9 cellular contexts compared by ENCODE assay signal in the genomic region with DNA sequence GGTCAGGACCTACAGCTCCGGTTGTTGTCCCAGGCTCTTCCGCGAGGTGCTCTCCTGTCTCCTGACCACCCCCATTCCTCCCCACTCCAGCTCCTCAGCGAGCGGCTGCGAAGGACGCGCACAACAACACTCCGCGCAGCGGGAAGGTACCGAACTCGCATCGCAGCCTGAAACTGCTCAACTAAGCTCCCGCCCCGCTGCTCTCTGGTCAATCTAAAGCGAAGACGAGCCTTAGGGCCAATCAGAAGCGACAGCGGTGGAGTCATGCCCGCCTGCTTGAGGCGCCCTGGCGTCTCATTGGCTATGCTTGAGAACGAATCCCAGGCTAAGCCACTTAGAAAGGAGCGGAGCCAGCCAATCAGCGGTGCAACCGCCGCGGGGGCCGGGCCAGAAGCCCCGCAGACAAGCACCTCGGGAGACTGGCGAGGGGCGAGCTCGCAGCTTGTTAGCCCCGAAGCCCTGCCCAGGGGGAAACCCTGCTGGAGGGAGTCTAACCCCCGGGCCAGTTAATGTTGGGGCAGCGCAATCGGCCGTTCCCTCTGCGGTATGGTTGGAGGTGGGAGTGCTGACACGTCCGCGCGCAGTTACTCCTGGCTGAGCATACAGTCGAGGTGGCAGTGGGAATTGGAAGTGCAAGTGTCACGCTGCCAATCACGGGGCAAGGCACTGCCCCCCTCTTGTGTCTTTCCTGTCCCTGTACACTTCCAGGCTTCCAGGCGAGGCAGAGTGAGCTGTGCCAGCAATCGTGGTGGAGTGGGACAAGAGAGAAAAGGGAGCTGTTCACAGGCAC. TPM values are rescaled to one million over a fixed set of nuclear protein-coding genes. Genes with fewer than 3 reads are reported as not detected.
A peak's percentile ranks its signal among the peaks of the same experiment; 100 is the strongest.
DNase-seq lines count a peak whose midpoint lies in the region; ATAC-seq, FAIRE-seq and TF ChIP-seq lines count a peak whose summit lies in the region.
"Had no signal": no experiment of that assay in that cellular context is flagged by ENCODE, and none has a peak within 500 bp of the region (broad histone marks: within the 10 kb centered on the region; RNA-seq: fewer than 3 reads in every experiment).

No MANE protein-coding gene starts in this region.

- H3K27me3 ChIP-seq in BE2C (no peaks in the 10 kb centered on the region; the same call in 1 of the 2 replicates), HepG2 (ENCODE audit: control insufficient read depth in 1 of 2, insufficient read depth in 2 of 2, low read length in 2 of 2) (no peaks in the 10 kb centered on the region)

- peak; percentile 90 for ATAC-seq in HG03442 (IDR thresholded peaks at IDR 0.05; ENCODE audit: unreplicated experiment)
- ATAC-seq in HepG2 = peak; percentile 99

- peak overlapping the region; percentile 89 for H2AFZ ChIP-seq in HepG2 (ENCODE audit: low read length)

- H4K20me1 ChIP-seq in HepG2 (ENCODE audit: insufficient read depth, low read length) = no peaks in the 10 kb centered on the region

- H3K79me2 ChIP-seq in HepG2 (ENCODE audit: insufficient read depth, low read length) = no peaks in the 10 kb centered on the region

- no peak for TF ChIP-seq RAD21 in HepG2 (CRISPR knock-in tag; IDR thresholded peaks at IDR 0.05)

- H3K27ac Mint-ChIP-seq in activated CD4-positive, alpha-beta T cell treated with anti-CD3 and anti-CD28 coated beads, Interleukin-2, amount 10 ng/mL, durations not matched to agents 24 days and 14 days = peak overlapping the region; percentile 92

- CTCF ChIA-PET in HepG2 (lab: Yijun Ruan, JAX; ENCODE audit: low intra/inter-chr PET ratio, low total read pairs) = interaction anchor here (1.0 to 1.7 kb wide), 2 partner anchors 9 to 14 kb away, joined by 4 to 7 read pairs; no protein-coding TSS in a partner anchor

- H3K9me3 Mint-ChIP-seq in activated CD4-positive, alpha-beta T cell treated with anti-CD3 and anti-CD28 coated beads, Interleukin-2, amount 10 ng/mL, durations not matched to agents 24 days and 14 days = no peaks in the 10 kb centered on the region

- H3K4me1 ChIP-seq in BE2C (no peaks in the 10 kb centered on the region), HepG2 (ENCODE audit: insufficient read depth, low read length) (peaks cover 29% of the 10 kb centered on the region)

- H3K9me3 ChIP-seq in BE2C = no peaks in the 10 kb centered on the region
- H3K9me3 ChIP-seq in HepG2 (ENCODE audit: low read length) = no peaks in the 10 kb centered on the region

- no peaks in the 10 kb centered on the region for H3K27me3 Mint-ChIP-seq in activated CD4-positive, alpha-beta T cell treated with anti-CD3 and anti-CD28 coated beads, Interleukin-2, amount 10 ng/mL, durations not matched to agents 24 days and 14 days

- peak overlapping the region; percentile 56 for H3K27ac ChIP-seq in HepG2 (ENCODE audit: extremely low read length, insufficient read depth, low read length)

- POLR2A ChIA-PET in HepG2 (lab: Yijun Ruan, JAX) = interaction anchor here (0.5 to 2.4 kb wide), 20 partner anchors 10 to 434 kb away, joined by 3 to 23 read pairs (median 4); partner anchors contain the start of genes COX6B1, LIN37 and PRODH2

- peaks cover 2% of the 10 kb centered on the region for H3K36me3 Mint-ChIP-seq in activated CD4-positive, alpha-beta T cell treated with anti-CD3 and anti-CD28 coated beads, Interleukin-2, amount 10 ng/mL, durations not matched to agents 24 days and 14 days (ENCODE audit: low read depth)

- WGBS in HepG2 (ENCODE audit: low lambda C conversion rate) = under 1% methylated on average over 19 of the region's 50 CpGs

- BruUV-seq in HepG2 (replicated peaks; lab: Mats Ljungman, UMichigan) = no TSS peak

- H3K4me2 ChIP-seq in HepG2 (ENCODE audit: low read depth, low read length) = peak overlapping the region; percentile 92

- TF ChIP-seq EP300 in HepG2 (IDR thresholded peaks at IDR 0.05; ENCODE audit: low read depth in 2 of 2, low read length in 2 of 2) (no peak), HepG2 (CRISPR knock-in tag; IDR thresholded peaks at IDR 0.05; ENCODE audit: borderline replicate concordance) (no peak)

- TF ChIP-seq POLR2A in HepG2 (IDR thresholded peaks at IDR 0.05; ENCODE audit: insufficient read depth in 1 of 2, low read depth in 2 of 2, low read length in 2 of 2) = peak in 1 of 2 experiments; percentile 79; a peak in 2 of 4 replicates

- peak; percentile 99 for FAIRE-seq in GM19239 (lab: Jason Lieb, UNC)
- peak; percentile 86 for FAIRE-seq in HepG2 (lab: Jason Lieb, UNC)
- FAIRE-seq: colon had no signal

- TF ChIP-seq CTCF in BE2C (IDR thresholded peaks at IDR 0.05; ENCODE audit: low read depth, low read length) = no peak
- peak; percentile 22; the same call in 1 of the 2 replicates for TF ChIP-seq CTCF in HepG2 (CRISPR knock-in tag; IDR thresholded peaks at IDR 0.05)

- DNase-seq in BE2C (peak; percentile 97), GM19239 (ENCODE audit: insufficient read length, low spot score) (peak; percentile 88), NCI-H524 (lab: John Stamatoyannopoulos, UW) (peak; percentile 99 to 100), dermis blood vessel endothelial cell (peak; percentile 99), HepG2 (ENCODE audit: low spot score) (peak; percentile 96)
- DNase-seq in activated CD4-positive, alpha-beta T cell treated with anti-CD3 and anti-CD28 coated beads, Interleukin-2, amount 10 ng/mL, durations not matched to agents 24 days and 14 days = peak; percentile 98
- peak; percentile 85 to 88 for DNase-seq in stimulated activated CD4-positive, alpha-beta T cell treated with anti-CD3 and anti-CD28 coated beads, Interleukin-2, amount 100 ng/mL, for 48 hours

- H3K4me1 Mint-ChIP-seq in activated CD4-positive, alpha-beta T cell treated with anti-CD3 and anti-CD28 coated beads, Interleukin-2, amount 10 ng/mL, durations not matched to agents 24 days and 14 days = peaks cover 7% of the 10 kb centered on the region

- peak overlapping the region; percentile 62 for H3K9ac ChIP-seq in HepG2 (ENCODE audit: insufficient read depth, low read depth, low read length)

- H3K4me3 Mint-ChIP-seq in activated CD4-positive, alpha-beta T cell treated with anti-CD3 and anti-CD28 coated beads, Interleukin-2, amount 10 ng/mL, durations not matched to agents 24 days and 14 days = peak overlapping the region; percentile 89

- in situ Hi-C loops in HepG2 (cut with HindIII; ENCODE audit: extremely low pct_ligation_motif_present, low pct_unique_long_range_greater_than_20kb) = no loop called here

- H3K4me3 ChIP-seq in BE2C (ENCODE audit: low read depth, low read length) (peak overlapping the region; percentile 72), HepG2 (replicated peaks in 1 of 3; ENCODE audit: insufficient read depth in 1 of 3, low read depth in 2 of 3, low read length in 3 of 3) (peak overlapping the region; percentile 50 to 77 (median 70))

- H3K36me3 ChIP-seq in BE2C = no peaks in the 10 kb centered on the region
- no peaks in the 10 kb centered on the region for H3K36me3 ChIP-seq in HepG2 (replicated peaks in 1 of 2; ENCODE audit: control insufficient read depth in 1 of 2, insufficient read depth in 2 of 2, low read length in 2 of 2)

- intact Hi-C loops in activated CD4-positive, alpha-beta T cell treated with anti-CD3 and anti-CD28 coated beads, Interleukin-2, amount 10 ng/mL, durations not matched to agents 24 days and 14 days (cut with micrococcal nuclease) = loop anchor here (1.0 kb wide), 2 partner anchors 9 to 15 kb away; no protein-coding TSS in a partner anchor
- intact Hi-C loops in HepG2 (cut with micrococcal nuclease; ENCODE audit: unreplicated experiment) = no loop called here

RNA-seq across cellular contexts. Expression of gene ZBTB32, which starts 1.9 kb away (rescaled TPM):
- not detected for polyA plus RNA-seq in BE2C (2012; ENCODE audit: insufficient read depth, insufficient read length, low read depth)
- 140 and 142 TPM in 2 replicates for total RNA-seq in activated CD4-positive, alpha-beta T cell treated with anti-CD3 and anti-CD28 coated beads, Interleukin-2, amount 10 ng/mL, durations not matched to agents 24 days and 14 days
- total RNA-seq in dermis blood vessel endothelial cell (not detected in 2 replicates), HepG2 (2016; rRNA removed; fragmentation: Illumina TruSeq; extraction: Trizol) (not detected in 2 replicates)
- total RNA-seq in HepG2 (2016; cell fraction: cytosol; rRNA removed; fragmentation: Illumina TruSeq; extraction: Trizol; ENCODE audit: low read depth) = not detected in 2 replicates
- not detected in 2 replicates for total RNA-seq in HepG2 (2016; cell fraction: insoluble cytoplasmic fraction; rRNA removed; fragmentation: Illumina TruSeq; extraction: Trizol)
- not detected in 2 replicates for total RNA-seq in HepG2 (2016; cell fraction: membrane; rRNA removed; fragmentation: Illumina TruSeq; extraction: Trizol)
- not detected in 2 replicates for total RNA-seq in HepG2 (2016; cell fraction: nucleus; rRNA removed; fragmentation: Illumina TruSeq; extraction: Trizol)
- not detected in 2 replicates for polyA plus RNA-seq in HepG2 (2011; rRNA removed)
- not detected in 2 replicates for polyA plus RNA-seq in HepG2 (2011; cell fraction: cytosol; rRNA removed)
- not detected in 2 replicates for polyA plus RNA-seq in HepG2 (2011; cell fraction: nucleus; rRNA removed)
- 0.50 TPM in 1 of 2 replicates, not detected in the other for polyA plus RNA-seq in HepG2 (2012)
- polyA plus RNA-seq in HepG2 (2016; cell fraction: cytosol; fragmentation: Illumina TruSeq; extraction: Trizol; ENCODE audit: low read depth) = not detected in 2 replicates
- polyA plus RNA-seq in HepG2 (2016; cell fraction: insoluble cytoplasmic fraction; fragmentation: Illumina TruSeq; extraction: Trizol; ENCODE audit: low read depth) = not detected in 2 replicates
- polyA plus RNA-seq in HepG2 (2016; cell fraction: membrane; fragmentation: Illumina TruSeq; extraction: Trizol; ENCODE audit: low read depth) = not detected in 2 replicates
- not detected in 2 replicates for polyA plus RNA-seq in HepG2 (2016; cell fraction: nucleus; fragmentation: Illumina TruSeq; extraction: Trizol; ENCODE audit: insufficient read depth, low read depth)
- polyA minus RNA-seq in HepG2 (2011; rRNA and poly(A)+ RNA removed; ENCODE audit: low replicate concordance) = not detected in 2 replicates
- polyA minus RNA-seq in HepG2 (2011; cell fraction: cytosol; rRNA and poly(A)+ RNA removed) = not detected in 2 replicates
- not detected in 2 replicates for polyA minus RNA-seq in HepG2 (2011; cell fraction: nucleus; rRNA and poly(A)+ RNA removed)

RNA-seq across cellular contexts. Expression of gene KMT2B, which starts 15.4 kb away (rescaled TPM):
- polyA plus RNA-seq in BE2C (2012; ENCODE audit: insufficient read depth, insufficient read length, low read depth) = 162 TPM
- total RNA-seq in activated CD4-positive, alpha-beta T cell treated with anti-CD3 and anti-CD28 coated beads, Interleukin-2, amount 10 ng/mL, durations not matched to agents 24 days and 14 days = 60.0 and 64.5 TPM in 2 replicates
- total RNA-seq in dermis blood vessel endothelial cell (7.3 and 15.4 TPM in 2 replicates), HepG2 (2016; rRNA removed; fragmentation: Illumina TruSeq; extraction: Trizol) (6.2 TPM in 2 replicates)
- total RNA-seq in HepG2 (2016; cell fraction: cytosol; rRNA removed; fragmentation: Illumina TruSeq; extraction: Trizol; ENCODE audit: low read depth) = 2.6 TPM in 2 replicates
- 4.4 and 5.3 TPM in 2 replicates for total RNA-seq in HepG2 (2016; cell fraction: insoluble cytoplasmic fraction; rRNA removed; fragmentation: Illumina TruSeq; extraction: Trizol)
- total RNA-seq in HepG2 (2016; cell fraction: membrane; rRNA removed; fragmentation: Illumina TruSeq; extraction: Trizol) = 3.8 and 4.1 TPM in 2 replicates
- total RNA-seq in HepG2 (2016; cell fraction: nucleus; rRNA removed; fragmentation: Illumina TruSeq; extraction: Trizol) = 14.7 and 15.4 TPM in 2 replicates
- polyA plus RNA-seq in HepG2 (2011; rRNA removed) = 16.9 and 19.2 TPM in 2 replicates
- polyA plus RNA-seq in HepG2 (2011; cell fraction: cytosol; rRNA removed) = 9.3 and 10.9 TPM in 2 replicates
- polyA plus RNA-seq in HepG2 (2011; cell fraction: nucleus; rRNA removed) = 113 and 130 TPM in 2 replicates
- 20.4 and 30.9 TPM in 2 replicates for polyA plus RNA-seq in HepG2 (2012)
- polyA plus RNA-seq in HepG2 (2016; cell fraction: cytosol; fragmentation: Illumina TruSeq; extraction: Trizol; ENCODE audit: low read depth) = 2.5 and 3.0 TPM in 2 replicates
- polyA plus RNA-seq in HepG2 (2016; cell fraction: insoluble cytoplasmic fraction; fragmentation: Illumina TruSeq; extraction: Trizol; ENCODE audit: low read depth) = 10.8 and 11.6 TPM in 2 replicates
- 5.5 and 6.5 TPM in 2 replicates for polyA plus RNA-seq in HepG2 (2016; cell fraction: membrane; fragmentation: Illumina TruSeq; extraction: Trizol; ENCODE audit: low read depth)
- 69.3 and 89.2 TPM in 2 replicates for polyA plus RNA-seq in HepG2 (2016; cell fraction: nucleus; fragmentation: Illumina TruSeq; extraction: Trizol; ENCODE audit: insufficient read depth, low read depth)
- polyA minus RNA-seq in HepG2 (2011; rRNA and poly(A)+ RNA removed; ENCODE audit: low replicate concordance) = 11.1 and 11.4 TPM in 2 replicates
- 4.3 and 4.4 TPM in 2 replicates for polyA minus RNA-seq in HepG2 (2011; cell fraction: cytosol; rRNA and poly(A)+ RNA removed)
- polyA minus RNA-seq in HepG2 (2011; cell fraction: nucleus; rRNA and poly(A)+ RNA removed) = 13.3 and 13.6 TPM in 2 replicates

RNA-seq across cellular contexts. Expression of gene UPK1A, which starts 36.1 kb away (rescaled TPM):
- not detected for polyA plus RNA-seq in BE2C (2012; ENCODE audit: insufficient read depth, insufficient read length, low read depth)
- total RNA-seq in activated CD4-positive, alpha-beta T cell treated with anti-CD3 and anti-CD28 coated beads, Interleukin-2, amount 10 ng/mL, durations not matched to agents 24 days and 14 days = 0.77 and 0.92 TPM in 2 replicates
- total RNA-seq in dermis blood vessel endothelial cell = 0.09 TPM in 1 of 2 replicates, not detected in the other
- not detected in 2 replicates for total RNA-seq in HepG2 (2016; rRNA removed; fragmentation: Illumina TruSeq; extraction: Trizol)
- not detected in 2 replicates for total RNA-seq in HepG2 (2016; cell fraction: cytosol; rRNA removed; fragmentation: Illumina TruSeq; extraction: Trizol; ENCODE audit: low read depth)
- not detected in 2 replicates for total RNA-seq in HepG2 (2016; cell fraction: insoluble cytoplasmic fraction; rRNA removed; fragmentation: Illumina TruSeq; extraction: Trizol)
- not detected in 2 replicates for total RNA-seq in HepG2 (2016; cell fraction: membrane; rRNA removed; fragmentation: Illumina TruSeq; extraction: Trizol)
- not detected in 2 replicates for total RNA-seq in HepG2 (2016; cell fraction: nucleus; rRNA removed; fragmentation: Illumina TruSeq; extraction: Trizol)
- polyA plus RNA-seq in HepG2 (2011; rRNA removed) = 2.5 and 2.9 TPM in 2 replicates
- polyA plus RNA-seq in HepG2 (2011; cell fraction: cytosol; rRNA removed) = 2.3 and 3.1 TPM in 2 replicates
- polyA plus RNA-seq in HepG2 (2011; cell fraction: nucleus; rRNA removed) = 1.7 and 1.8 TPM in 2 replicates
- 0.93 and 1.7 TPM in 2 replicates for polyA plus RNA-seq in HepG2 (2012)
- polyA plus RNA-seq in HepG2 (2016; cell fraction: cytosol; fragmentation: Illumina TruSeq; extraction: Trizol; ENCODE audit: low read depth) = 0.17 TPM in 1 of 2 replicates, not detected in the other
- 0.20 TPM in 1 of 2 replicates, not detected in the other for polyA plus RNA-seq in HepG2 (2016; cell fraction: insoluble cytoplasmic fraction; fragmentation: Illumina TruSeq; extraction: Trizol; ENCODE audit: low read depth)
- 0.14 TPM in 1 of 2 replicates, not detected in the other for polyA plus RNA-seq in HepG2 (2016; cell fraction: membrane; fragmentation: Illumina TruSeq; extraction: Trizol; ENCODE audit: low read depth)
- not detected in 2 replicates for polyA plus RNA-seq in HepG2 (2016; cell fraction: nucleus; fragmentation: Illumina TruSeq; extraction: Trizol; ENCODE audit: insufficient read depth, low read depth)
- 0.30 and 1.3 TPM in 2 replicates for polyA minus RNA-seq in HepG2 (2011; rRNA and poly(A)+ RNA removed; ENCODE audit: low replicate concordance)
- polyA minus RNA-seq in HepG2 (2011; cell fraction: cytosol; rRNA and poly(A)+ RNA removed) = 0.88 and 0.89 TPM in 2 replicates
- polyA minus RNA-seq in HepG2 (2011; cell fraction: nucleus; rRNA and poly(A)+ RNA removed) = 0.39 TPM in 1 of 2 replicates, not detected in the other

RNA-seq across cellular contexts. Expression of gene IGFLR1, which starts 39.8 kb away (rescaled TPM):
- 2.7 TPM for polyA plus RNA-seq in BE2C (2012; ENCODE audit: insufficient read depth, insufficient read length, low read depth)
- total RNA-seq in activated CD4-positive, alpha-beta T cell treated with anti-CD3 and anti-CD28 coated beads, Interleukin-2, amount 10 ng/mL, durations not matched to agents 24 days and 14 days = 62.4 and 75.2 TPM in 2 replicates
- total RNA-seq in dermis blood vessel endothelial cell (1.9 and 2.2 TPM in 2 replicates), HepG2 (2016; rRNA removed; fragmentation: Illumina TruSeq; extraction: Trizol) (3.4 and 5.4 TPM in 2 replicates)
- total RNA-seq in HepG2 (2016; cell fraction: cytosol; rRNA removed; fragmentation: Illumina TruSeq; extraction: Trizol; ENCODE audit: low read depth) = 9.3 and 12.1 TPM in 2 replicates
- total RNA-seq in HepG2 (2016; cell fraction: insoluble cytoplasmic fraction; rRNA removed; fragmentation: Illumina TruSeq; extraction: Trizol) = 3.8 and 6.5 TPM in 2 replicates
- total RNA-seq in HepG2 (2016; cell fraction: membrane; rRNA removed; fragmentation: Illumina TruSeq; extraction: Trizol) = 11.9 and 15.5 TPM in 2 replicates
- total RNA-seq in HepG2 (2016; cell fraction: nucleus; rRNA removed; fragmentation: Illumina TruSeq; extraction: Trizol) = 2.7 and 3.9 TPM in 2 replicates
- polyA plus RNA-seq in HepG2 (2011; rRNA removed) = 7.4 and 8.9 TPM in 2 replicates
- polyA plus RNA-seq in HepG2 (2011; cell fraction: cytosol; rRNA removed) = 6.5 and 8.4 TPM in 2 replicates
- polyA plus RNA-seq in HepG2 (2011; cell fraction: nucleus; rRNA removed) = 22.4 and 23.0 TPM in 2 replicates
- polyA plus RNA-seq in HepG2 (2012) = 2.8 and 4.2 TPM in 2 replicates
- 22.3 and 24.5 TPM in 2 replicates for polyA plus RNA-seq in HepG2 (2016; cell fraction: cytosol; fragmentation: Illumina TruSeq; extraction: Trizol; ENCODE audit: low read depth)
- 6.5 and 10.6 TPM in 2 replicates for polyA plus RNA-seq in HepG2 (2016; cell fraction: insoluble cytoplasmic fraction; fragmentation: Illumina TruSeq; extraction: Trizol; ENCODE audit: low read depth)
- 24.0 and 25.4 TPM in 2 replicates for polyA plus RNA-seq in HepG2 (2016; cell fraction: membrane; fragmentation: Illumina TruSeq; extraction: Trizol; ENCODE audit: low read depth)
- polyA plus RNA-seq in HepG2 (2016; cell fraction: nucleus; fragmentation: Illumina TruSeq; extraction: Trizol; ENCODE audit: insufficient read depth, low read depth) = 11.7 and 17.1 TPM in 2 replicates
- polyA minus RNA-seq in HepG2 (2011; rRNA and poly(A)+ RNA removed; ENCODE audit: low replicate concordance) = 4.9 and 7.7 TPM in 2 replicates
- 1.3 and 3.7 TPM in 2 replicates for polyA minus RNA-seq in HepG2 (2011; cell fraction: cytosol; rRNA and poly(A)+ RNA removed)
- 2.8 and 3.2 TPM in 2 replicates for polyA minus RNA-seq in HepG2 (2011; cell fraction: nucleus; rRNA and poly(A)+ RNA removed)

RNA-seq across cellular contexts. Expression of gene U2AF1L4, which starts 42.8 kb away (rescaled TPM):
- 72.6 TPM for polyA plus RNA-seq in BE2C (2012; ENCODE audit: insufficient read depth, insufficient read length, low read depth)
- 26.9 and 28.2 TPM in 2 replicates for total RNA-seq in activated CD4-positive, alpha-beta T cell treated with anti-CD3 and anti-CD28 coated beads, Interleukin-2, amount 10 ng/mL, durations not matched to agents 24 days and 14 days
- total RNA-seq in dermis blood vessel endothelial cell (2.9 and 7.8 TPM in 2 replicates), HepG2 (2016; rRNA removed; fragmentation: Illumina TruSeq; extraction: Trizol) (4.7 and 7.9 TPM in 2 replicates)
- total RNA-seq in HepG2 (2016; cell fraction: cytosol; rRNA removed; fragmentation: Illumina TruSeq; extraction: Trizol; ENCODE audit: low read depth) = 2.5 and 3.0 TPM in 2 replicates
- total RNA-seq in HepG2 (2016; cell fraction: insoluble cytoplasmic fraction; rRNA removed; fragmentation: Illumina TruSeq; extraction: Trizol) = 3.4 and 7.8 TPM in 2 replicates
- total RNA-seq in HepG2 (2016; cell fraction: membrane; rRNA removed; fragmentation: Illumina TruSeq; extraction: Trizol) = 4.2 and 5.2 TPM in 2 replicates
- 8.5 and 9.9 TPM in 2 replicates for total RNA-seq in HepG2 (2016; cell fraction: nucleus; rRNA removed; fragmentation: Illumina TruSeq; extraction: Trizol)
- 14.2 and 15.4 TPM in 2 replicates for polyA plus RNA-seq in HepG2 (2011; rRNA removed)
- polyA plus RNA-seq in HepG2 (2011; cell fraction: cytosol; rRNA removed) = 6.5 and 9.4 TPM in 2 replicates
- 90.7 and 113 TPM in 2 replicates for polyA plus RNA-seq in HepG2 (2011; cell fraction: nucleus; rRNA removed)
- 8.2 and 8.6 TPM in 2 replicates for polyA plus RNA-seq in HepG2 (2012)
- polyA plus RNA-seq in HepG2 (2016; cell fraction: cytosol; fragmentation: Illumina TruSeq; extraction: Trizol; ENCODE audit: low read depth) = 3.5 and 5.0 TPM in 2 replicates
- 4.8 and 6.9 TPM in 2 replicates for polyA plus RNA-seq in HepG2 (2016; cell fraction: insoluble cytoplasmic fraction; fragmentation: Illumina TruSeq; extraction: Trizol; ENCODE audit: low read depth)
- polyA plus RNA-seq in HepG2 (2016; cell fraction: membrane; fragmentation: Illumina TruSeq; extraction: Trizol; ENCODE audit: low read depth) = 5.2 and 5.8 TPM in 2 replicates
- 36.4 and 41.6 TPM in 2 replicates for polyA plus RNA-seq in HepG2 (2016; cell fraction: nucleus; fragmentation: Illumina TruSeq; extraction: Trizol; ENCODE audit: insufficient read depth, low read depth)
- polyA minus RNA-seq in HepG2 (2011; rRNA and poly(A)+ RNA removed; ENCODE audit: low replicate concordance) = 9.3 and 10.1 TPM in 2 replicates
- 1.6 and 1.9 TPM in 2 replicates for polyA minus RNA-seq in HepG2 (2011; cell fraction: cytosol; rRNA and poly(A)+ RNA removed)
- polyA minus RNA-seq in HepG2 (2011; cell fraction: nucleus; rRNA and poly(A)+ RNA removed) = 17.0 and 19.3 TPM in 2 replicates

Comparison
In these comparisons a context has a peak if more than half of its experiments do, and no peak if none do; other contexts are left out.
1. Peak in every context shown above with its lines: DNase-seq, ATAC-seq, H3K4me3 ChIP-seq and H3K27ac ChIP-seq.
2. RNA of gene ZBTB32, which starts 1.9 kb away (total RNA-seq): 140 to 142 TPM in activated CD4-positive, alpha-beta T cell treated with anti-CD3 and anti-CD28 coated beads, Interleukin-2, amount 10 ng/mL, durations not matched to agents 24 days and 14 days; not detected in HepG2 and not detected in dermis blood vessel endothelial cell; every median in the first group is over 100 times any median in the second.